In genomic region chr4:91769912-91770311, GRCh38 we compare ENCODE assay signal across 30 cellular contexts.
"Had no signal": no experiment of that assay in that cellular context is flagged by ENCODE, and none has a peak within 500 bp of the region (broad histone marks: within the 10 kb centered on the region; RNA-seq: fewer than 3 reads in every experiment).

No MANE protein-coding gene starts in this region.

- H3K27me3 ChIP-seq: neural progenitor cell, ovary, spleen, stomach, thyroid gland, tibial nerve, upper lobe of left lung, uterus had no signal

- H3K9me3 ChIP-seq: psoas muscle, thoracic aorta, thyroid gland, upper lobe of left lung, uterus had no signal

- H3K4me1 Mint-ChIP-seq: naive thymus-derived CD4-positive, alpha-beta T cell; natural killer cell; nephron; neural progenitor cell; stimulated activated naive B cell treated with anti-CD40 and anti-IgM and Interleukin-4, amounts not matched to agents 10 μg/mL and 1 μg/mL and 100 μg/mL, for 72 hours had no signal

- H3K27ac Mint-ChIP-seq: naive thymus-derived CD4-positive, alpha-beta T cell; natural killer cell; nephron; neural progenitor cell; progenitor cell of endocrine pancreas; stimulated activated naive B cell treated with anti-CD40 and anti-IgM and Interleukin-4, amounts not matched to agents 10 μg/mL and 1 μg/mL and 100 μg/mL, for 72 hours; stimulated activated naive CD8-positive, alpha-beta T cell treated with anti-CD3 and anti-CD28 coated beads, Interleukin-15, Interleukin-2, amounts not matched to agents 100 ng/mL and 50 ng/mL, for 24 hours had no signal

- H3K4me3 Mint-ChIP-seq: naive thymus-derived CD4-positive, alpha-beta T cell; natural killer cell; nephron; neural progenitor cell; stimulated activated naive B cell treated with anti-CD40 and anti-IgM and Interleukin-4, amounts not matched to agents 10 μg/mL and 1 μg/mL and 100 μg/mL, for 72 hours; stimulated activated naive CD8-positive, alpha-beta T cell treated with anti-CD3 and anti-CD28 coated beads, Interleukin-15, Interleukin-2, amounts not matched to agents 100 ng/mL and 50 ng/mL, for 24 hours had no signal

- H3K9me3 Mint-ChIP-seq: neural progenitor cell had no signal

- H3K4me1 ChIP-seq: neural progenitor cell, parathyroid adenoma, psoas muscle, spleen, stomach, thyroid gland, tibial nerve, upper lobe of left lung, uterus had no signal

- H3K4me3 ChIP-seq: neural progenitor cell, ovary, psoas muscle, skin epidermis, smooth muscle cell, spleen, stomach, thoracic aorta, thyroid gland, tibial nerve, upper lobe of left lung, uterus had no signal

- H3K36me3 ChIP-seq: neural progenitor cell, ovary, spleen, stomach, thoracic aorta, thyroid gland, tibial nerve, upper lobe of left lung, uterus had no signal

- H3K27ac ChIP-seq: neural progenitor cell, ovary, parathyroid adenoma, psoas muscle, skin epidermis, spleen, stomach, thoracic aorta, thyroid gland, tibial nerve, upper lobe of left lung, uterus had no signal

- H3K79me2 ChIP-seq: parathyroid adenoma had no signal

- ATAC-seq: naive thymus-derived CD4-positive, alpha-beta T cell; natural killer cell; psoas muscle; right cardiac atrium; sciatic nerve; stimulated activated naive B cell treated with anti-CD40 and anti-IgM and Interleukin-4, amounts not matched to agents 10 μg/mL and 1 μg/mL and 100 μg/mL, for 72 hours had no signal

- DNase-seq: naive thymus-derived CD4-positive, alpha-beta T cell; natural killer cell; occipital lobe; ovary; posterior cingulate gyrus; psoas muscle; right cardiac atrium; spleen; stimulated activated CD4-positive, alpha-beta T cell treated with anti-CD3 and anti-CD28 coated beads, Interleukin-12 subunit alpha, Interleukin-12 subunit beta, amount 100 ng/mL, for 4 hours; stimulated activated CD4-positive, alpha-beta T cell treated with anti-CD3 and anti-CD28 coated beads, Interleukin-1b, Interleukin-23, amount 100 ng/mL, for 48 hours; stimulated activated CD4-positive, alpha-beta T cell treated with anti-CD3 and anti-CD28 coated beads, Interleukin-4, amount 100 ng/mL, for 1 hour; stimulated activated CD4-positive, alpha-beta T cell treated with anti-CD3 and anti-CD28 coated beads, Interleukin-4, amount 100 ng/mL, for 4 hours; stimulated activated CD8-positive, alpha-beta memory T cell treated with anti-CD3 and anti-CD28 coated beads, Interleukin-4, amount 100 ng/mL, for 48 hours; stimulated activated naive B cell treated with anti-CD40 and anti-IgM and Interleukin-4, amounts not matched to agents 10 μg/mL and 1 μg/mL and 100 μg/mL, for 72 hours; stimulated activated naive CD4-positive, alpha-beta T cell treated with Interleukin-2 at 50 U/mL for 16 hours; stomach; thyroid gland; trophoblast cell; upper lobe of left lung; uterus had no signal

- H2AFZ ChIP-seq: neural progenitor cell, parathyroid adenoma had no signal

- H3K9ac ChIP-seq: neural progenitor cell, parathyroid adenoma had no signal

- H3K4me2 ChIP-seq: neural progenitor cell, smooth muscle cell had no signal

- H3K27me3 Mint-ChIP-seq: naive thymus-derived CD4-positive, alpha-beta T cell; progenitor cell of endocrine pancreas; stimulated activated naive B cell treated with anti-CD40 and anti-IgM and Interleukin-4, amounts not matched to agents 10 μg/mL and 1 μg/mL and 100 μg/mL, for 72 hours; stimulated activated naive CD8-positive, alpha-beta T cell treated with anti-CD3 and anti-CD28 coated beads, Interleukin-15, Interleukin-2, amounts not matched to agents 100 ng/mL and 50 ng/mL, for 24 hours had no signal

- H3K36me3 Mint-ChIP-seq: neural progenitor cell; stimulated activated naive B cell treated with anti-CD40 and anti-IgM and Interleukin-4, amounts not matched to agents 10 μg/mL and 1 μg/mL and 100 μg/mL, for 72 hours had no signal
